Comparison of ENCODE assay signal across 10 cellular contexts in the genomic region with DNA sequence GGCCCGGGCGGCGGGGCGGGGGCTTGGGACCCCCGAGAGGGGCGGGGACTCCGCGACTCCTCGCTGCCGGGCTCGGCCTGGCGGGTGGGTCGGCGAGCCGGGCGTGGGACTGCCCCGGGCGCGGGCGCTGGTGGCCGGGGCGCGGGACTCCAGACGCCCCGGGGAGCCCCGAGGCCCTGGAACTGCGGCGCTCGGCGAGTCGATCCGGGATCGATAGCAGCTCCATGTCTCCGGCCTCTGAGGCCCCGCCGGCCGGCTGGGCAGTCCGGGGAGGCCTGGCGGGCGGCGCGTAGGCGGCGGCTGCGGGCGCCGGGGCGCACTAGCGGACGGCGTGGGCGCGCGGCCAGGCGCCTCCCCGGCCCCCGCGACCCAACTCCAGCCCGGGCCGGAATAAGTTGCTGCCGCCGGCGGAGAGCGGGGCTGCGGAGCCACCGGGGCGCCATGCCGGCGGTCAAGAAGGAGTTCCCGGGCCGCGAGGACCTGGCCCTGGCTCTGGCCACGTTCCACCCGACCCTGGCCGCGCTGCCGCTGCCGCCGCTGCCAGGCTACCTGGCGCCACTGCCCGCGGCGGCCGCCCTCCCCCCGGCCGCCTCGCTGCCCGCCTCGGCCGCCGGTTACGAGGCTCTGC. TPM values are rescaled to one million over a fixed set of nuclear protein-coding genes. Genes with fewer than 3 reads are reported as not detected.
DNase-seq lines count a peak whose midpoint lies in the region; ATAC-seq and TF ChIP-seq lines count a peak whose summit lies in the region.
"Had no signal": no experiment of that assay in that cellular context is flagged by ENCODE, and none has a peak within 500 bp of the region (broad histone marks: within the 10 kb centered on the region; RNA-seq: fewer than 3 reads in every experiment).

No MANE protein-coding gene starts in this region.

- WGBS in iPS DF 6.9 (ENCODE audit: insufficient coverage, insufficient read length) = no CpG with 5 or more reads among the region's 92 CpGs

- H3K9me3 Mint-ChIP-seq in GM23338 (no peaks in the 10 kb centered on the region), glutamatergic neuron (ENCODE audit: unreplicated experiment) (peaks cover 13% of the 10 kb centered on the region)
- H3K9me3 Mint-ChIP-seq in stimulated activated effector memory CD8-positive, alpha-beta T cell treated with anti-CD3 and anti-CD28 coated beads, Interleukin-12 subunit alpha, Interleukin-12 subunit beta, amount 100 ng/mL, for 72 hours = no peaks in the 10 kb centered on the region

- H3K27me3 ChIP-seq in GM23338 (ENCODE audit: insufficient read depth) (peaks cover 100% of the 10 kb centered on the region), SJSA1 (replicated peaks) (no peaks in the 10 kb centered on the region), iPS DF 6.9 (ENCODE audit: control insufficient read depth, insufficient read depth, low read length) (peaks cover 71% of the 10 kb centered on the region), MM.1S (replicated peaks; ENCODE audit: insufficient read depth, low read length) (peaks cover 90% of the 10 kb centered on the region)

- H3K4me3 Mint-ChIP-seq in GM23338 (no peak overlapping the region), glutamatergic neuron (ENCODE audit: unreplicated experiment) (no peak overlapping the region)
- peak overlapping the region; percentile 43 for H3K4me3 Mint-ChIP-seq in stimulated activated effector memory CD8-positive, alpha-beta T cell treated with anti-CD3 and anti-CD28 coated beads, Interleukin-12 subunit alpha, Interleukin-12 subunit beta, amount 100 ng/mL, for 72 hours

- DNase-seq in GM23338 (ENCODE audit: low spot score) = no peak
- peak in 1 of 2 experiments; percentile 50 for DNase-seq in SJSA1 (ENCODE audit: low read depth in 1 of 2, low spot score in 2 of 2)
- DNase-seq in iPS DF 6.9 (ENCODE audit: low read depth, low spot score) = no peak
- DNase-seq in stimulated activated effector memory CD8-positive, alpha-beta T cell treated with anti-CD3 and anti-CD28 coated beads, Interleukin-12 subunit alpha, Interleukin-12 subunit beta, amount 100 ng/mL, for 72 hours (ENCODE audit: low spot score in 2 of 2) = no peak
- DNase-seq in Kasumi-1 (lab: John Stamatoyannopoulos, UW) = no peak
- no peak for DNase-seq in MM.1S
- DNase-seq in glutamatergic neuron = no peak
- DNase-seq in GDM1 (lab: John Stamatoyannopoulos, UW) = no peak

- H3K9me3 ChIP-seq in SJSA1 (replicated peaks) (no peaks in the 10 kb centered on the region; the same call in 1 of the 2 replicates), iPS DF 6.9 (ENCODE audit: control insufficient read depth, insufficient read depth, low read length) (no peaks in the 10 kb centered on the region), MM.1S (replicated peaks; ENCODE audit: insufficient read depth, low read length) (no peaks in the 10 kb centered on the region)

- H3K4me1 Mint-ChIP-seq in GM23338 = peaks cover 22% of the 10 kb centered on the region
- peaks cover 24% of the 10 kb centered on the region for H3K4me1 Mint-ChIP-seq in stimulated activated effector memory CD8-positive, alpha-beta T cell treated with anti-CD3 and anti-CD28 coated beads, Interleukin-12 subunit alpha, Interleukin-12 subunit beta, amount 100 ng/mL, for 72 hours
- H3K4me1 Mint-ChIP-seq in glutamatergic neuron (ENCODE audit: low read depth, unreplicated experiment) = peaks cover 20% of the 10 kb centered on the region

- H3K4me2 ChIP-seq in GM23338 (peak overlapping the region; percentile 90; the same call in 1 of the 2 replicates), MM.1S (ENCODE audit: low read depth, low read length) (no peak overlapping the region)

- H3K36me3 Mint-ChIP-seq in GM23338 (ENCODE audit: low read depth) (no peaks in the 10 kb centered on the region), glutamatergic neuron (ENCODE audit: unreplicated experiment) (peaks cover 3% of the 10 kb centered on the region)
- peaks cover 6% of the 10 kb centered on the region for H3K36me3 Mint-ChIP-seq in stimulated activated effector memory CD8-positive, alpha-beta T cell treated with anti-CD3 and anti-CD28 coated beads, Interleukin-12 subunit alpha, Interleukin-12 subunit beta, amount 100 ng/mL, for 72 hours

- no peaks in the 10 kb centered on the region for H3K9me2 ChIP-seq in GM23338 (ENCODE audit: insufficient read depth)
- H3K9me2 ChIP-seq in MM.1S (replicated peaks; ENCODE audit: insufficient read depth, low read length) = no peaks in the 10 kb centered on the region

- H4K20me1 ChIP-seq in GM23338 (replicated peaks; ENCODE audit: insufficient read depth) = no peaks in the 10 kb centered on the region; the same call in none of the 2 replicates
- no peaks in the 10 kb centered on the region for H4K20me1 ChIP-seq in MM.1S (ENCODE audit: insufficient read depth, low read length)

- H3K27ac Mint-ChIP-seq in GM23338 = no peak overlapping the region
- H3K27ac Mint-ChIP-seq in stimulated activated effector memory CD8-positive, alpha-beta T cell treated with anti-CD3 and anti-CD28 coated beads, Interleukin-12 subunit alpha, Interleukin-12 subunit beta, amount 100 ng/mL, for 72 hours = no peak overlapping the region
- H3K27ac Mint-ChIP-seq in glutamatergic neuron (ENCODE audit: unreplicated experiment) = no peak overlapping the region

- H3K36me3 ChIP-seq in GM23338 (ENCODE audit: insufficient read depth) (no peaks in the 10 kb centered on the region), SJSA1 (peaks cover 66% of the 10 kb centered on the region), iPS DF 6.9 (ENCODE audit: control insufficient read depth, insufficient read depth, low read length) (no peaks in the 10 kb centered on the region), MM.1S (replicated peaks; ENCODE audit: insufficient read depth, low read length) (no peaks in the 10 kb centered on the region)

- no peaks in the 10 kb centered on the region for H3K79me2 ChIP-seq in GM23338 (replicated peaks; ENCODE audit: insufficient read depth)
- no peaks in the 10 kb centered on the region for H3K79me2 ChIP-seq in MM.1S (ENCODE audit: low read length)

- H3K4me1 ChIP-seq in GM23338 (ENCODE audit: insufficient read depth) (peaks cover 9% of the 10 kb centered on the region; the same call in 1 of the 2 replicates), SJSA1 (replicated peaks) (peaks cover 53% of the 10 kb centered on the region), iPS DF 6.9 (ENCODE audit: control insufficient read depth, insufficient read depth, low read length) (peaks cover 13% of the 10 kb centered on the region), MM.1S (ENCODE audit: low read length) (no peaks in the 10 kb centered on the region; the same call in 1 of the 2 replicates)

- H3K9ac ChIP-seq in MM.1S (ENCODE audit: low read length) = no peak overlapping the region

- no peak overlapping the region for H2AFZ ChIP-seq in GM23338
- H2AFZ ChIP-seq in MM.1S (ENCODE audit: low read length) = no peak overlapping the region

- peak overlapping the region; percentile 58 for H3K4me3 ChIP-seq in GM23338
- H3K4me3 ChIP-seq in SJSA1 = peak overlapping the region; percentile 93
- H3K4me3 ChIP-seq in iPS DF 6.9 (ENCODE audit: low read length) = peak overlapping the region; percentile 6; the same call in 1 of the 2 replicates
- no peak overlapping the region for H3K4me3 ChIP-seq in MM.1S (ENCODE audit: low read length)
- H3K4me3 ChIP-seq: lung had no signal

- TF ChIP-seq CTCF in GM23338 (conservative IDR thresholded peaks at IDR 0.05; ENCODE audit: low read depth in 2 of 2) = no peak
- TF ChIP-seq CTCF in MM.1S (IDR thresholded peaks at IDR 0.05; ENCODE audit: low read length) = no peak
- no peak for TF ChIP-seq CTCF in glutamatergic neuron (IDR thresholded peaks at IDR 0.05; ENCODE audit: partially characterized antibody, unreplicated experiment)

- peaks cover 84% of the 10 kb centered on the region for H3K27me3 Mint-ChIP-seq in GM23338 (ENCODE audit: insufficient read depth, low read depth, poor library complexity)
- H3K27me3 Mint-ChIP-seq in glutamatergic neuron (ENCODE audit: unreplicated experiment) = peaks cover 21% of the 10 kb centered on the region

- H3K27ac ChIP-seq in GM23338 (ENCODE audit: low read depth) = no peak overlapping the region
- H3K27ac ChIP-seq in SJSA1 = no peak overlapping the region
- H3K27ac ChIP-seq in iPS DF 6.9 (ENCODE audit: low read length) = no peak overlapping the region
- no peak overlapping the region for H3K27ac ChIP-seq in MM.1S (ENCODE audit: low read length)

- H3F3A ChIP-seq in GM23338 (replicated peaks; ENCODE audit: low read depth) (no peaks in the 10 kb centered on the region), MM.1S (ENCODE audit: insufficient read depth, low read length) (no peaks in the 10 kb centered on the region)

- no peak for ATAC-seq in GM23338
- ATAC-seq in stimulated activated effector memory CD8-positive, alpha-beta T cell treated with anti-CD3 and anti-CD28 coated beads, Interleukin-12 subunit alpha, Interleukin-12 subunit beta, amount 100 ng/mL, for 72 hours = no peak

TF ChIP-seq in GM23338, 12 proteins besides CTCF, POLR2A, EP300 and RAD21 (continues in another document):
- TF ChIP-seq ZNF114 (CRISPR knock-in tag; IDR thresholded peaks at IDR 0.05) (no peak), JUNB (IDR thresholded peaks at IDR 0.05; ENCODE audit: unreplicated experiment) (no peak), EZH2 (IDR thresholded peaks at IDR 0.05; ENCODE audit: low read depth, unreplicated experiment) (no peak), NANOG (IDR thresholded peaks at IDR 0.05; ENCODE audit: borderline replicate concordance) (no peak)

RNA-seq across cellular contexts. Expression of gene SAMD11, which starts 0.4 kb away (rescaled TPM):
- 0.14 and 0.19 TPM in 2 replicates for total RNA-seq in GM23338 (2014; rRNA removed; shearing (Covaris generic))
- polyA plus RNA-seq in GM23338 (2016; fragmentation: Nextera tagmentation; extraction: Ambion mirVana) = 0.40 and 0.47 TPM in 2 replicates
- 232 and 256 TPM in 2 replicates for total RNA-seq in SJSA1 (2014; rRNA removed; shearing (Covaris generic))
- 46.2 TPM for total RNA-seq in glutamatergic neuron (ENCODE audit: unreplicated experiment)

RNA-seq across cellular contexts. Expression of gene NOC2L, which starts 35.0 kb away (rescaled TPM):
- 123 and 125 TPM in 2 replicates for total RNA-seq in GM23338 (2014; rRNA removed; shearing (Covaris generic))
- 79.3 and 89.0 TPM in 2 replicates for polyA plus RNA-seq in GM23338 (2016; fragmentation: Nextera tagmentation; extraction: Ambion mirVana)
- total RNA-seq in SJSA1 (2014; rRNA removed; shearing (Covaris generic)) = 100 and 129 TPM in 2 replicates
- 90.3 TPM for total RNA-seq in glutamatergic neuron (ENCODE audit: unreplicated experiment)

RNA-seq across cellular contexts. Expression of gene KLHL17, which starts 36.3 kb away (rescaled TPM):
- 27.8 and 37.1 TPM in 2 replicates for total RNA-seq in GM23338 (2014; rRNA removed; shearing (Covaris generic))
- 16.5 and 17.8 TPM in 2 replicates for polyA plus RNA-seq in GM23338 (2016; fragmentation: Nextera tagmentation; extraction: Ambion mirVana)
- total RNA-seq in SJSA1 (2014; rRNA removed; shearing (Covaris generic)) = 7.2 and 11.5 TPM in 2 replicates
- total RNA-seq in glutamatergic neuron (ENCODE audit: unreplicated experiment) = 103 TPM

RNA-seq across cellular contexts. Expression of gene PLEKHN1, which starts 42.2 kb away (rescaled TPM):
- 2.2 and 3.3 TPM in 2 replicates for total RNA-seq in GM23338 (2014; rRNA removed; shearing (Covaris generic))
- polyA plus RNA-seq in GM23338 (2016; fragmentation: Nextera tagmentation; extraction: Ambion mirVana) = 0.94 and 1.4 TPM in 2 replicates
- 0.34 TPM in 1 of 2 replicates, not detected in the other for total RNA-seq in SJSA1 (2014; rRNA removed; shearing (Covaris generic))
- total RNA-seq in glutamatergic neuron (ENCODE audit: unreplicated experiment) = 0.29 TPM

RNA-seq across cellular contexts. Expression of gene PERM1, which starts 57.8 kb away (rescaled TPM):
- not detected in 2 replicates for total RNA-seq in GM23338 (2014; rRNA removed; shearing (Covaris generic))
- 0.66 and 1.1 TPM in 2 replicates for polyA plus RNA-seq in GM23338 (2016; fragmentation: Nextera tagmentation; extraction: Ambion mirVana)
- total RNA-seq in SJSA1 (2014; rRNA removed; shearing (Covaris generic)) = 0.11 TPM in 1 of 2 replicates, not detected in the other
- 0.32 TPM for total RNA-seq in glutamatergic neuron (ENCODE audit: unreplicated experiment)
- total RNA-seq: dermis microvascular lymphatic vessel endothelial cell had no signal

Comparison
In these comparisons a context has a peak if more than half of its experiments do, and no peak if none do; other contexts are left out.
1. RNA of gene SAMD11, which starts 0.4 kb away (total RNA-seq): 232 to 256 TPM in SJSA1 and 46.2 TPM in glutamatergic neuron (single experiment); 0.14 to 0.19 TPM in GM23338; every median in the first group is over 10 times any median in the second.